Comparison of ENCODE assay signal across 8 cellular contexts in the genomic region with DNA sequence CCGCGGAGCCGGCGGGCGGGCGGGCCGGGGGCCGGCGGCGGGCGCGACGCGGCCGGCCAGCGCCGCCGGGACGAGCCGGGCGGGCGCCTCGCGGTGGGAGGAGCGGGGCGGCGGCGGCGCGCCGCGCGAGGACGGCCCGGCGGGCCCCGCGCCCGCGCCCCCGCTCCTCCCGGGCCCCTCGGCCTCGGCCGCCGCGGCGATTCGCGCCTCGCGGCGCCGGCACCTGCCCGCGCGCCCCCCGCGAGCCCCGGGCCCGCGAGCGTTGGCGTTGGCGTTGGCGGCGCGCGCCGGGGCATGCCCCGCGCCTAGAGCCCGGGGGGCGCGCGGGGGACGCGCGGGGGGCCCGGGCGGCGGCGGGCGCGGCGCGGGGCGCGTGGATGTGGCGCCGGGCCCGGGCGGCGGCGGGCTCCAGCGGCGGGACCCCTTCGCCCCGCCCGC. TPM values are rescaled to one million over a fixed set of nuclear protein-coding genes. Genes with fewer than 3 reads are reported as not detected.
DNase-seq lines count a peak whose midpoint lies in the region; ATAC-seq, FAIRE-seq and TF ChIP-seq lines count a peak whose summit lies in the region.

Gene SKI (plus strand): TSS at position 163 of the 438 bp plus-strand sequence. CDS start 448 bp downstream, outside the sequence.

- H3K4me3 Mint-ChIP-seq in activated CD4-positive, alpha-beta T cell treated with anti-CD3 and anti-CD28 coated beads, Interleukin-2, amount 10 ng/mL, durations not matched to agents 7 days and 5 days = peak within 1 kb of the TSS; percentile 90

- DNase-seq in activated CD4-positive, alpha-beta T cell treated with anti-CD3 and anti-CD28 coated beads, Interleukin-2, amount 10 ng/mL, durations not matched to agents 7 days and 5 days = no peak
- DNase-seq in activated CD4-positive, alpha-beta T cell treated with anti-CD3 and anti-CD28 coated beads for 1 hour = no peak
- DNase-seq in bronchial epithelial cell (ENCODE audit: low read depth) = no peak
- DNase-seq in lower leg skin (ENCODE audit: low spot score in 2 of 2) = no peak
- no peak for DNase-seq in thyroid gland
- no peak for DNase-seq in NCI-H2081 treated with DMSO at 0.1 percent for 48 hours (lab: John Stamatoyannopoulos, UW)
- no peak for DNase-seq in NCI-H748 (lab: John Stamatoyannopoulos, UW; ENCODE audit: unreplicated experiment)

- H3K9me3 Mint-ChIP-seq in activated CD4-positive, alpha-beta T cell treated with anti-CD3 and anti-CD28 coated beads, Interleukin-2, amount 10 ng/mL, durations not matched to agents 7 days and 5 days = no peaks in the 10 kb centered on the region

- H3K27me3 ChIP-seq in bronchial epithelial cell (ENCODE audit: control insufficient read depth, insufficient read depth, low read length) (no peaks in the 10 kb centered on the region), thyroid gland (no peaks in the 10 kb centered on the region)

- H3K4me3 ChIP-seq in bronchial epithelial cell (ENCODE audit: low read depth, low read length) = peak within 1 kb of the TSS; percentile 91
- peak within 1 kb of the TSS; percentile 51 for H3K4me3 ChIP-seq in lower leg skin (ENCODE audit: low read depth, poor library complexity, severe bottlenecking)
- peak within 1 kb of the TSS; percentile 15 to 85 (median 75) for H3K4me3 ChIP-seq in thyroid gland (replicated peaks in 1 of 3)

- H3K27ac Mint-ChIP-seq in activated CD4-positive, alpha-beta T cell treated with anti-CD3 and anti-CD28 coated beads, Interleukin-2, amount 10 ng/mL, durations not matched to agents 7 days and 5 days = peak within 1 kb of the TSS; percentile 96

- POLR2A ChIA-PET in activated CD4-positive, alpha-beta T cell treated with anti-CD3 and anti-CD28 coated beads, Interleukin-2, amount 10 ng/mL, durations not matched to agents 7 days and 5 days (lab: Charles Lee) = interaction anchor here (1.0 kb wide), 1 partner anchor 29 kb away, joined by 4 read pairs; no protein-coding TSS in a partner anchor

- H3K27me3 Mint-ChIP-seq in activated CD4-positive, alpha-beta T cell treated with anti-CD3 and anti-CD28 coated beads, Interleukin-2, amount 10 ng/mL, durations not matched to agents 7 days and 5 days = peaks cover 3% of the 10 kb centered on the region

- H3K4me1 Mint-ChIP-seq in activated CD4-positive, alpha-beta T cell treated with anti-CD3 and anti-CD28 coated beads, Interleukin-2, amount 10 ng/mL, durations not matched to agents 7 days and 5 days = peaks cover 24% of the 10 kb centered on the region

- no peak for FAIRE-seq in bronchial epithelial cell (lab: Jason Lieb, UNC)

- peak within 1 kb of the TSS; percentile 96 to 99 (median 97) for H3K27ac ChIP-seq in thyroid gland

- peaks cover 28% of the 10 kb centered on the region for H3K36me3 Mint-ChIP-seq in activated CD4-positive, alpha-beta T cell treated with anti-CD3 and anti-CD28 coated beads, Interleukin-2, amount 10 ng/mL, durations not matched to agents 7 days and 5 days (ENCODE audit: low read depth)

- 0% methylated on average over 11 of the region's 100 CpGs; no CpG with 5 or more reads in 1 of the 2 donors for WGBS in lower leg skin, 2 donors
- WGBS in thyroid gland, 2 donors = no CpG with 5 or more reads among the region's 100 CpGs

- no peaks in the 10 kb centered on the region for H3K9me3 ChIP-seq in thyroid gland

- CTCF ChIA-PET in activated CD4-positive, alpha-beta T cell treated with anti-CD3 and anti-CD28 coated beads, Interleukin-2, amount 10 ng/mL, durations not matched to agents 7 days and 5 days (lab: Charles Lee) = interaction anchor here (0.7 to 2.3 kb wide), 4 partner anchors 16 to 83 kb away, joined by 3 to 6 read pairs (median 4); no protein-coding TSS in a partner anchor

- TF ChIP-seq CTCF in bronchial epithelial cell (IDR thresholded peaks at IDR 0.05; ENCODE audit: insufficient read depth, low read length, severe bottlenecking) (no peak), lower leg skin (IDR thresholded peaks at IDR 0.05) (no peak), thyroid gland (IDR thresholded peaks at IDR 0.05) (no peak)

- ATAC-seq in HG02623 (IDR thresholded peaks at IDR 0.05; ENCODE audit: unreplicated experiment) = no peak

- intact Hi-C loops in lower leg skin (cut with DNase I; ENCODE audit: low total_unique reads) = no loop called here
- intact Hi-C loops in thyroid gland (cut with DNase I) = no loop called here

- TF ChIP-seq POLR2A in lower leg skin (IDR thresholded peaks at IDR 0.05) = no peak
- no peak for TF ChIP-seq POLR2A in thyroid gland (IDR thresholded peaks at IDR 0.05)

- H3K4me1 ChIP-seq in thyroid gland = peaks cover 40 to 43% of the 10 kb centered on the region in 2 donors

- no peaks in the 10 kb centered on the region for H3K36me3 ChIP-seq in bronchial epithelial cell (ENCODE audit: control insufficient read depth, insufficient read depth, low read length)
- no peaks in the 10 kb centered on the region for H3K36me3 ChIP-seq in thyroid gland

RNA-seq across cellular contexts. Expression of gene SKI, which starts in this region (rescaled TPM):
- 10 to 100 TPM; 60.7 to 62.0 TPM for total RNA-seq in activated CD4-positive, alpha-beta T cell treated with anti-CD3 and anti-CD28 coated beads, Interleukin-2, amount 10 ng/mL, durations not matched to agents 7 days and 5 days
- 8.4 and 9.2 TPM in 2 replicates for total RNA-seq in bronchial epithelial cell
- total RNA-seq in lower leg skin = 10 to 100 TPM; 67.3 to 80.8 (median 75.4) TPM
- 10 to 100 TPM; 31.4 to 59.6 (median 39.9) TPM for total RNA-seq in thyroid gland
